Comparison of ENCODE assay signal across 21 cellular contexts in genomic region chr9:134751630-134752029, GRCh38.
"Had no signal": no experiment of that assay in that cellular context is flagged by ENCODE, and none has a peak within 500 bp of the region (broad histone marks: within the 10 kb centered on the region; RNA-seq: fewer than 3 reads in every experiment).

No MANE protein-coding gene starts in this region.

- H3K4me3 ChIP-seq: coronary artery, left ventricle myocardium inferior, thyroid gland had no signal

- H3K27ac Mint-ChIP-seq: activated T-cell treated with anti-CD3 and anti-CD28 coated beads, Interleukin-2, amount 50 U/mL, for 72 hours; nephron had no signal

- H3K4me3 Mint-ChIP-seq: activated T-cell treated with anti-CD3 and anti-CD28 coated beads, Interleukin-2, amount 50 U/mL, for 72 hours; central memory CD8-positive, alpha-beta T cell; nephron had no signal

- H3K4me1 ChIP-seq: left ventricle myocardium inferior, thyroid gland had no signal

- H3K36me3 ChIP-seq: thyroid gland had no signal

- ATAC-seq: activated T-cell treated with anti-CD3 and anti-CD28 coated beads, Interleukin-2, amount 50 U/mL, for 72 hours had no signal

- H3K27ac ChIP-seq: coronary artery, left ventricle myocardium inferior, thyroid gland, VCaP had no signal

- H3K9me3 ChIP-seq: left ventricle myocardium inferior, thyroid gland had no signal

- DNase-seq: activated CD4-positive, alpha-beta T cell treated with anti-CD3 and anti-CD28 coated beads for 1 hour; activated CD8-positive, alpha-beta memory T cell treated with anti-CD3 and anti-CD28 coated beads for 24 hours; activated CD8-positive, alpha-beta memory T cell treated with anti-CD3 and anti-CD28 coated beads, Interleukin-2, amount 50 U/mL, for 48 hours; activated effector memory CD4-positive, alpha-beta T cell treated with anti-CD3 and anti-CD28 coated beads, Interleukin-2, amount 50 U/mL, for 16 hours; activated naive CD4-positive, alpha-beta T cell treated with anti-CD3 and anti-CD28 coated beads, Interleukin-2, amount 50 U/mL, for 16 hours; activated T-cell treated with anti-CD3 and anti-CD28 coated beads, Interleukin-2, amount 50 U/mL, for 72 hours; aorta; erythroblast; left ventricle myocardium inferior; mammary epithelial cell; midbrain; nucleus accumbens; posterior cingulate gyrus; stimulated activated CD4-positive, alpha-beta T cell treated with anti-CD3 and anti-CD28 coated beads, Interleukin-1b, Interleukin-23, amount 100 ng/mL, for 48 hours; stimulated activated CD8-positive, alpha-beta memory T cell treated with anti-CD3 and anti-CD28 coated beads, Interleukin-4, amount 100 ng/mL, for 48 hours; stimulated activated naive CD4-positive, alpha-beta T cell; thyroid gland had no signal

- H3K27me3 ChIP-seq: thyroid gland had no signal

- H3K9me3 Mint-ChIP-seq: central memory CD8-positive, alpha-beta T cell; nephron had no signal

- H3K4me1 Mint-ChIP-seq: central memory CD8-positive, alpha-beta T cell had no signal
